Comparison of ENCODE assay signal across 8 cellular contexts in the genomic region with DNA sequence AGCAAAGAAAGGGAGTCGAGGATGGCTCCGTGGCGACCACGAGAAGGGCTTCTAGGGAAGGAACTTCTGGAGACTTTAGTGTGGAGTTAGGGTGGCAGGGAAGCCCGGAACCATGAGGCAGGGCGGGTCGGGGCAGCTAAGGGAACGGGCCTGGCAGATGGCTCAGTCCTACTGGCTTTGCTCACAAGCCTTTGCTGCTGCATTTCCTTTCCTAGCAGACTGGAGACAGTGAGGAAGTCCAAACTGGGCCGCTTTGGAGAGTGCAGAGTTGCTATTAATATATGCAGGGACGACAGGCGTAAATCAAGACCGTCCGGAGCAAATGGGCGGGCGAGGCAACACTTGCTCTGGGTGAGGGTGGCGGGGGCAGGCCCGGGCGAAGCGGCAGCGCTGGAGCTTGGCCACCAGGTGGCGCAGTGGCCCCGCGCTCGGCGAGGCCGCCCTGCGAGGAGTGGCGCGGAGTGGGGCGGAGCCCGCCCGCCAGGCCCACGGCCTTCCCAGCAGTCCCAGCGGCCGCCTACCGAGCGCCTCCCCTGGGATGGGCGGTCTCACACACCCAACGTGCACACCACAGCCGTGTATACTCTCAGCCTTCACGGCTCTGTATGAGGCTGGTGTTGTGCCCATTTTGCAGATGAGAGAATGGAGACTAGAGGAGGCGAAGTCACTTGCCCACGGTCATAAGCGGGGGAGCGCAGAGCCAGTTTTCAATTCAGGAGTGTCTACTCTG. TPM values are rescaled to one million over a fixed set of nuclear protein-coding genes. Genes with fewer than 3 reads are reported as not detected.
DNase-seq lines count a peak whose midpoint lies in the region; ATAC-seq, FAIRE-seq and TF ChIP-seq lines count a peak whose summit lies in the region.

No MANE protein-coding gene starts in this region.

- FAIRE-seq in GM12892 (lab: Jason Lieb, UNC): peak; percentile 99

- H3K36me3 ChIP-seq in left ventricle myocardium inferior (no peaks in the 10 kb centered on the region), uterus (no peaks in the 10 kb centered on the region)

- H3K27ac ChIP-seq in left ventricle myocardium inferior (replicated peaks) (peak overlapping the region; percentile 89), uterus (peak overlapping the region; percentile 77 to 85)

- peak; percentile 95 for DNase-seq in GM12892 (ENCODE audit: insufficient read length)
- DNase-seq in NCI-H1092 (lab: John Stamatoyannopoulos, UW): peak; percentile 68
- peak; percentile 85 to 94 (median 90) for DNase-seq in T-helper 1 cell
- DNase-seq in amniotic epithelial cell (ENCODE audit: low read depth): peak; percentile 82
- DNase-seq in left ventricle myocardium inferior: peak; percentile 94
- peak; percentile 91 for DNase-seq in putamen (ENCODE audit: low spot score)
- peak; percentile 91 to 94 for DNase-seq in uterus

- TF ChIP-seq POLR2A in GM12892 (IDR thresholded peaks at IDR 0.05; ENCODE audit: low read depth, low read length) (peak; percentile 89), uterus (IDR thresholded peaks at IDR 0.05) (peak in 1 of 2 donors; percentile 67)

- TF ChIP-seq CTCF in left ventricle myocardium inferior (IDR thresholded peaks at IDR 0.05; ENCODE audit: borderline replicate concordance) (peak; percentile 98), uterus (IDR thresholded peaks at IDR 0.05) (peak; percentile 92 to 100 (median 97))

- peaks cover 58% of the 10 kb centered on the region for H3K4me1 ChIP-seq in left ventricle myocardium inferior
- peaks cover 0 to 7% of the 10 kb centered on the region in 2 donors for H3K4me1 ChIP-seq in uterus

- H3K4me3 ChIP-seq in left ventricle myocardium inferior (peak overlapping the region; percentile 80), uterus (peak overlapping the region; percentile 48 to 52)

- H3K9me3 ChIP-seq in left ventricle myocardium inferior (replicated peaks): no peaks in the 10 kb centered on the region
- H3K9me3 ChIP-seq in uterus: no peaks in the 10 kb centered on the region

- peak; percentile 92 for ATAC-seq in HG02588 (IDR thresholded peaks at IDR 0.05; ENCODE audit: unreplicated experiment)

- intact Hi-C loops in left ventricle myocardium inferior (cut with micrococcal nuclease) (loop anchor here (2.0 kb wide), 1 partner anchor 145 kb away; no protein-coding TSS in a partner anchor), uterus (cut with DNase I; ENCODE audit: low total_unique reads) (loop anchor here (5.0 to 10.0 kb wide), 3 partner anchors 141 to 789 kb away; no protein-coding TSS in a partner anchor)

- no peaks in the 10 kb centered on the region for H3K27me3 ChIP-seq in left ventricle myocardium inferior (ENCODE audit: low read depth)
- H3K27me3 ChIP-seq in uterus: no peaks in the 10 kb centered on the region

RNA-seq across cellular contexts. Expression of a gene that starts 24.4 kb away (rescaled TPM):
- not detected for polyA plus RNA-seq in GM12892 (2012; ENCODE audit: missing spikeins)
- total RNA-seq in left ventricle myocardium inferior (not detected), uterus (not detected)

Comparison
In these comparisons a context has a peak if more than half of its experiments do, and no peak if none do; other contexts are left out.
1. Peak in every context shown above with its lines: DNase-seq, ATAC-seq, H3K4me3 ChIP-seq and H3K27ac ChIP-seq.